ENCODE assay signal across 9 cellular contexts in the genomic region with DNA sequence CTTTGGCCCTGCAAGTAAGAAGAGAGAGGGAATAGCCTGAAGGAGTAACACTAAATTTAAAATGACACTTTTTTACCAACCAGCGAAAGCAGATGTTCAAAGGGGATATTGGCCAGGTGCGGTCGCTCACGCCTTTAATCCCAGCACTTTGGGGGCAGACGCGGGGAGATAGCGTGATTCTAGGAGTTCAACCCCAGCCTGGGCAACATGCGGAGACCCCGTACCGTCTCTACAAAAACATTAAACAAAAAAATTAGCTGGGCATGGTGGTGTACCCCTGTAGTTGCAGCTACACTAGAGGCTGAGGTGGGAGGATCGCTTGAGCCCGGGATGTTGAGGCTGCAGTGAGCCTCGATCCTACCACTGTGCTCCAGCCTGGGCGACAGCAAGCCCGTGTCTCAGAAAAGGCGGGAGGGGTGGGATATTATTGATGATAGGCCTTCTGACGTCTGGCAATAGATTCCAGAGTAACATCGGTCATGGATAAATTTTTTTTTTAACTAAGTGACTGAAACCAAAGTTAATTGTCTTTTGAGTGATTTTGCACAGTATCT. TPM values are rescaled to one million over a fixed set of nuclear protein-coding genes. Genes with fewer than 3 reads are reported as not detected.
DNase-seq lines count a peak whose midpoint lies in the region; ATAC-seq and TF ChIP-seq lines count a peak whose summit lies in the region.
"Had no signal": no experiment of that assay in that cellular context is flagged by ENCODE, and none has a peak within 500 bp of the region (broad histone marks: within the 10 kb centered on the region; RNA-seq: fewer than 3 reads in every experiment).

No MANE protein-coding gene starts in this region.

- H4K8ac ChIP-seq in trophoblast cell (ENCODE audit: low read depth, low read length): peak overlapping the region; percentile 96

- H3K4me2 ChIP-seq in trophoblast cell (ENCODE audit: low read length): peak overlapping the region; percentile 71

- peaks cover 13% of the 10 kb centered on the region for H3K79me1 ChIP-seq in trophoblast cell (ENCODE audit: low read length)

- no peak overlapping the region for H3K27ac ChIP-seq in trophoblast cell (ENCODE audit: low read depth, low read length)

- peak overlapping the region; percentile 81 for H2BK5ac ChIP-seq in trophoblast cell (ENCODE audit: low read depth, low read length, poor library complexity)

- intact Hi-C loops in sciatic nerve (cut with DNase I): no loop called here

- no CpG with 5 or more reads among the region's 18 CpGs for WGBS in trophoblast cell (ENCODE audit: extremely low coverage, insufficient coverage, insufficient read length)

- peaks cover 8 to 13% of the 10 kb centered on the region in 2 experiments for H3K36me3 ChIP-seq in trophoblast cell (ENCODE audit: control insufficient read depth in 1 of 2, insufficient read depth in 2 of 2, low read length in 2 of 2)

- no peaks in the 10 kb centered on the region for H3K27me3 ChIP-seq in trophoblast cell (ENCODE audit: insufficient read depth, low read length)

- peak overlapping the region; percentile 94 for H2AK5ac ChIP-seq in trophoblast cell (ENCODE audit: low read length)

- peak overlapping the region; percentile 94 for H4K12ac ChIP-seq in trophoblast cell (ENCODE audit: low read depth, low read length)

- H3K4me3 ChIP-seq in NB4 (ENCODE audit: low read depth, low read length) (peak overlapping the region; percentile 85), epithelial cell of proximal tubule (ENCODE audit: low read depth, low read length) (peak overlapping the region; percentile 87), trophoblast cell (ENCODE audit: low read depth, low read length) (peak overlapping the region; percentile 98)

- peak; percentile 28 for DNase-seq in ELF-1 (ENCODE audit: low read depth, low spot score)
- DNase-seq in NB4 (ENCODE audit: low read depth): peak; percentile 33
- no peak for DNase-seq in epithelial cell of proximal tubule (ENCODE audit: low read depth)
- no peak for DNase-seq in trophoblast cell
- no peak for DNase-seq in NCI-H146 (lab: John Stamatoyannopoulos, UW)
- no peak for DNase-seq in sciatic nerve (ENCODE audit: low spot score)
- DNase-seq in SW480 (ENCODE audit: low spot score): no peak
- no peak for DNase-seq in NCI-H146 treated with DMSO at 0.1 percent for 48 hours (lab: John Stamatoyannopoulos, UW; ENCODE audit: unreplicated experiment)
- DNase-seq: NCI-H2029 treated with DMSO at 0.1 percent for 48 hours had no signal

- peak overlapping the region; percentile 6 for H2BK12ac ChIP-seq in trophoblast cell (ENCODE audit: low read length)

- no peak overlapping the region for H3K23ac ChIP-seq in trophoblast cell (ENCODE audit: low read length)

- peak overlapping the region; percentile 89 for H2BK120ac ChIP-seq in trophoblast cell (ENCODE audit: insufficient read depth, low read length, poor library complexity)

- no peak for ATAC-seq in sciatic nerve

- peak overlapping the region; percentile 95 for H3K18ac ChIP-seq in trophoblast cell (ENCODE audit: low read length)

- H3K14ac ChIP-seq in trophoblast cell (ENCODE audit: low read length): peak overlapping the region; percentile 98

- peak overlapping the region; percentile 90 for H3K4ac ChIP-seq in trophoblast cell (ENCODE audit: low read depth, low read length)

- peaks cover 11% of the 10 kb centered on the region for H3K79me2 ChIP-seq in trophoblast cell (ENCODE audit: control insufficient read depth, insufficient read depth, low read length, poor library complexity)

- TF ChIP-seq CTCF in NB4 (IDR thresholded peaks at IDR 0.05; ENCODE audit: low read depth, low read length) (no peak), epithelial cell of proximal tubule (conservative IDR thresholded peaks at IDR 0.05; ENCODE audit: low read depth, low read length) (no peak)

- peaks cover 4 to 9% of the 10 kb centered on the region in 2 experiments for H3K4me1 ChIP-seq in trophoblast cell (ENCODE audit: control insufficient read depth in 1 of 2, insufficient read depth in 2 of 2, low read length in 2 of 2)

- H2AFZ ChIP-seq in trophoblast cell (ENCODE audit: insufficient read depth, low read length, poor library complexity): peak overlapping the region; percentile 74

- H4K91ac ChIP-seq in trophoblast cell (ENCODE audit: low read depth, low read length): peak overlapping the region; percentile 84

- no peak for TF ChIP-seq POLR2A in NB4 (IDR thresholded peaks at IDR 0.05; ENCODE audit: extremely low read depth, insufficient read length)

- no peaks in the 10 kb centered on the region for H3K9me3 ChIP-seq in trophoblast cell (ENCODE audit: insufficient read depth, low read depth, low read length)

- peak overlapping the region; percentile 98 for H3K9ac ChIP-seq in trophoblast cell (ENCODE audit: low read length)

RNA-seq across cellular contexts. Expression of a gene that starts 1.1 kb away (rescaled TPM):
- total RNA-seq in epithelial cell of proximal tubule (2.8 and 5.3 TPM in 2 replicates), sciatic nerve (57.1 TPM)
- 4.2 and 4.3 TPM in 2 replicates for polyA plus RNA-seq in trophoblast cell (2013)

Comparison
In these comparisons a context has a peak if more than half of its experiments do, and no peak if none do; other contexts are left out.
1. DNase-seq: peak in ELF-1 (single experiment) and NB4 (single experiment); none in epithelial cell of proximal tubule (single experiment), trophoblast cell (0 of 2), NCI-H146 (single experiment), sciatic nerve (single experiment), SW480 (single experiment) and NCI-H146 treated with DMSO at 0.1 percent for 48 hours (single experiment).
2. Peak in every context shown above with its lines, with median percentiles within 50 percentile points of each other: H3K4me3 ChIP-seq.